Comparison of ENCODE assay signal across 8 cellular contexts in the genomic region with DNA sequence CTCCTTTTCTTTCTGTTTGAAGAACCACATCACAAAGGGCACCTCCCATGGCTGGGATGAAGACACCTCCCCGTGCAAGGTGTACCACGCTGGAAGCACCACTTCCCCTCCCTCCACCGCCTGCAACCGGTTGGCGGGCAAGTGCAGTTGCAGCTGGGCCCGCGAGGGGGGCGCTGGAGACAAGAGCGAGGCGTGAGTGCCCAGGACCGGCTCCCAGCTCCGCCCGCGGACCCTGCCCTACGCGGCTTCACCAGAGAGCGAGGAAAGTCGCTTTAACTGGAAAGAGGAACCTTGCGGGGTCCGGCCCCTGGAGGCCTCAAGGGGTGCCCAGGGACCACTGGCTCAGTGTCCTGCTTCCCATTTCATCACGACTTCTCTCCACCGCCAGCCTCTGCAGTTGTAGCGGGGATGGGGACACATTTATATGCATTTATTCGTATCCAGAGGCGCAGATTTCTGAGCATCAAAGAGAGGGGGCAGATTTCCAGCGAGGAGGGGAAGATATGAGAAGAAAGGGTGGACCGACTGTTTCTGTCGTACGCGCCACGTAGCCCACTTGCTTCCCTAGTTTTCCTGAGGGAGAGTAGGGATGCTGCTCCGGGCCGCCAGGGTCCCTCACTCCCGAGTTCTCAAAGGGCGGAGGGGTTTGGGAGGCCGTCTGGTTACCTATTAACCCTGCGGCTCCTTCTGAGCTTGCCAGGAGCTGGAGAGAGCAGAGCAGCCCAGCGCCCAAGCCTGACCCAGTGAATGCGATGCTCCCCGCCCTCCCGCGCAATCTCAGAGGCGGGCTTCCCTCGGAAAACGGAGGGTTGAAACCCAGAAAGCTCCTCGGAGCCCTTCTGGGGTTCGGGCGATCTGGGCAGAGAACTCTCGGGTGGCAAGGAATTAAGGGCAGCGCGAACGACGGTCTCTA. TPM values are rescaled to one million over a fixed set of nuclear protein-coding genes. Genes with fewer than 3 reads are reported as not detected.
A peak's percentile ranks its signal among the peaks of the same experiment; 100 is the strongest.
DNase-seq lines count a peak whose midpoint lies in the region; ATAC-seq and TF ChIP-seq lines count a peak whose summit lies in the region.

No MANE protein-coding gene starts in this region.

- ATAC-seq in GM18867 (IDR thresholded peaks at IDR 0.05; ENCODE audit: unreplicated experiment) (peak; percentile 58), HG03095 (IDR thresholded peaks at IDR 0.05; ENCODE audit: unreplicated experiment) (peak; percentile 49)

- peak; percentile 68 for TF ChIP-seq CTCF in epithelial cell of proximal tubule (conservative IDR thresholded peaks at IDR 0.05; ENCODE audit: low read depth, low read length)

- peak overlapping the region; percentile 53 for H3K4me3 ChIP-seq in epithelial cell of proximal tubule (ENCODE audit: low read depth, low read length)

- peak; percentile 88 for DNase-seq in AG20443 (ENCODE audit: low spot score)
- peak; percentile 15 for DNase-seq in NCI-H82 treated with DMSO at 0.1 percent for 48 hours (lab: John Stamatoyannopoulos, UW; ENCODE audit: unreplicated experiment)
- DNase-seq in activated T-cell treated with anti-CD3 and anti-CD28 coated beads for 48 hours (ENCODE audit: low read depth), result peak; percentile 72
- DNase-seq in epithelial cell of proximal tubule (ENCODE audit: low read depth), result no peak
- DNase-seq in mucosa of gallbladder (ENCODE audit: low spot score), result peak; percentile 81
- peak; percentile 58 for DNase-seq in stimulated activated naive CD4-positive, alpha-beta T cell treated with Interleukin-2 at 50 U/mL for 16 hours (lab: John Stamatoyannopoulos, UW)

RNA-seq across cellular contexts. Expression of gene ESAM, which starts 3.5 kb away (rescaled TPM):
- total RNA-seq in epithelial cell of proximal tubule (1.8 and 9.9 TPM in 2 replicates), mucosa of gallbladder (22.0 TPM)

RNA-seq across cellular contexts. Expression of gene VSIG2, which starts 6.6 kb away (rescaled TPM):
- 0.29 and 0.40 TPM in 2 replicates for total RNA-seq in epithelial cell of proximal tubule
- total RNA-seq in mucosa of gallbladder, result 24.3 TPM

RNA-seq across cellular contexts. Expression of gene NRGN, which starts 18.9 kb away (rescaled TPM):
- 2.7 and 5.8 TPM in 2 replicates for total RNA-seq in epithelial cell of proximal tubule
- 6.1 TPM for total RNA-seq in mucosa of gallbladder

RNA-seq across cellular contexts. Expression of gene MSANTD2, which starts 41.6 kb away (rescaled TPM):
- total RNA-seq in epithelial cell of proximal tubule (7.2 and 8.5 TPM in 2 replicates), mucosa of gallbladder (12.1 TPM)

Comparison
In these comparisons a context has a peak if more than half of its experiments do, and no peak if none do; other contexts are left out.
1. RNA of gene VSIG2, which starts 6.6 kb away (total RNA-seq): 24.3 TPM in mucosa of gallbladder (single experiment); 0.29 to 0.40 TPM in epithelial cell of proximal tubule; every median in the first group is over 10 times any median in the second.